11 cellular contexts compared by ENCODE assay signal in the genomic region with DNA sequence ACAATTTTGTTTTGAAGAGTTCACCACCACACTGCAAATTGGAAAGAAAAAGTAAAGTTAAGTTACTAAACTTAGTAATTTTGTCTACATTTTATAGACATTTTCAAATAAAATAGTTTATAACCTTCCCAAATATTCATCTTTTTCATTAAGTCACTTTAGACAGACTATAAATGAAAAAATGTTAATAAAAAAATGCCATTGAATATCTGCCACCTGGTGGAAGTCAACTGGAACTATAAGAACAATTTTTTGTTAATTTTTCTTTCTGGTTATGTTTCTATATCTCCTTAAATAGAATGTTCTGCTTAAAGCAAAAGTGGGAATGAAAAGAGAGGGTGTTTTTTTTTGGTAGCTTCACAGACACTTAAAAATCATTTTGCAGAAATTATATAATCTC.
DNase-seq lines count a peak whose midpoint lies in the region; ATAC-seq and TF ChIP-seq lines count a peak whose summit lies in the region.
"Had no signal": no experiment of that assay in that cellular context is flagged by ENCODE, and none has a peak within 500 bp of the region (broad histone marks: within the 10 kb centered on the region; RNA-seq: fewer than 3 reads in every experiment).

No MANE protein-coding gene starts in this region.

- H3K4me1 ChIP-seq in left lung: no peaks in the 10 kb centered on the region

- H3K9me3 ChIP-seq in left lung: no peaks in the 10 kb centered on the region

- 0 out of 2 replicates have a peak, but pooled peaks have one; percentile 15 for TF ChIP-seq CTCF in AG10803 (conservative IDR thresholded peaks at IDR 0.05; ENCODE audit: low read length)
- peak; percentile 83 for TF ChIP-seq CTCF in HFFc6 (IDR thresholded peaks at IDR 0.05)
- peak; percentile 73 for TF ChIP-seq CTCF in VCaP (conservative IDR thresholded peaks at IDR 0.05)
- peak in 1 of 2 donors; percentile 36 for TF ChIP-seq CTCF in left lung (IDR thresholded peaks at IDR 0.05)

- no peaks in the 10 kb centered on the region for H3K36me3 ChIP-seq in left lung

- DNase-seq in AG10803 (ENCODE audit: low read depth): no peak
- no peak for DNase-seq in HFFc6
- DNase-seq in glomerular visceral epithelial cell (ENCODE audit: extremely low spot score): peak; percentile 3
- no peak for DNase-seq in left lung
- no peak for DNase-seq in immature natural killer cell
- DNase-seq in NCI-H2196 treated with DMSO at 0.1 percent for 48 hours (lab: John Stamatoyannopoulos, UW; ENCODE audit: unreplicated experiment): no peak
- DNase-seq: activated T-cell treated with anti-CD3 and anti-CD28 coated beads for 4 hours, DMS79 had no signal

- H3K36me3 Mint-ChIP-seq in HFFc6 (ENCODE audit: low read depth): peaks cover 7% of the 10 kb centered on the region
- no peaks in the 10 kb centered on the region for H3K36me3 Mint-ChIP-seq in immature natural killer cell

- ATAC-seq in HG03045 (IDR thresholded peaks at IDR 0.05; ENCODE audit: unreplicated experiment) (no peak), left lung (no peak)

- intact Hi-C loops in left lung (cut with DNase I): no loop called here

- no peaks in the 10 kb centered on the region for H3K27me3 Mint-ChIP-seq in HFFc6 (ENCODE audit: insufficient read depth)
- H3K27me3 Mint-ChIP-seq in immature natural killer cell (ENCODE audit: low read depth in 3 of 3): no peaks in the 10 kb centered on the region
- H3K27me3 Mint-ChIP-seq: central memory CD8-positive, alpha-beta T cell had no signal

- H3K9me3 Mint-ChIP-seq in HFFc6 (peaks cover 20% of the 10 kb centered on the region), immature natural killer cell (peaks cover 6 to 20% (median 8%) of the 10 kb centered on the region in 6 donors)

- H3K4me3 ChIP-seq in AG10803 (ENCODE audit: low read length): no peak overlapping the region
- no peak overlapping the region for H3K4me3 ChIP-seq in left lung

- no peaks in the 10 kb centered on the region for H3K4me1 Mint-ChIP-seq in HFFc6 (ENCODE audit: low read depth)
- no peaks in the 10 kb centered on the region for H3K4me1 Mint-ChIP-seq in immature natural killer cell
- H3K4me1 Mint-ChIP-seq: central memory CD8-positive, alpha-beta T cell had no signal

- H3K27me3 ChIP-seq in left lung: no peaks in the 10 kb centered on the region

- no peak overlapping the region for H3K4me3 Mint-ChIP-seq in HFFc6
- H3K4me3 Mint-ChIP-seq in immature natural killer cell: no peak overlapping the region
- H3K4me3 Mint-ChIP-seq: central memory CD8-positive, alpha-beta T cell had no signal

- H3K27ac ChIP-seq in VCaP (no peak overlapping the region), left lung (no peak overlapping the region)

- H3K27ac Mint-ChIP-seq in HFFc6: no peak overlapping the region
- no peak overlapping the region for H3K27ac Mint-ChIP-seq in immature natural killer cell
